9 cellular contexts compared by ENCODE assay signal in the genomic region with DNA sequence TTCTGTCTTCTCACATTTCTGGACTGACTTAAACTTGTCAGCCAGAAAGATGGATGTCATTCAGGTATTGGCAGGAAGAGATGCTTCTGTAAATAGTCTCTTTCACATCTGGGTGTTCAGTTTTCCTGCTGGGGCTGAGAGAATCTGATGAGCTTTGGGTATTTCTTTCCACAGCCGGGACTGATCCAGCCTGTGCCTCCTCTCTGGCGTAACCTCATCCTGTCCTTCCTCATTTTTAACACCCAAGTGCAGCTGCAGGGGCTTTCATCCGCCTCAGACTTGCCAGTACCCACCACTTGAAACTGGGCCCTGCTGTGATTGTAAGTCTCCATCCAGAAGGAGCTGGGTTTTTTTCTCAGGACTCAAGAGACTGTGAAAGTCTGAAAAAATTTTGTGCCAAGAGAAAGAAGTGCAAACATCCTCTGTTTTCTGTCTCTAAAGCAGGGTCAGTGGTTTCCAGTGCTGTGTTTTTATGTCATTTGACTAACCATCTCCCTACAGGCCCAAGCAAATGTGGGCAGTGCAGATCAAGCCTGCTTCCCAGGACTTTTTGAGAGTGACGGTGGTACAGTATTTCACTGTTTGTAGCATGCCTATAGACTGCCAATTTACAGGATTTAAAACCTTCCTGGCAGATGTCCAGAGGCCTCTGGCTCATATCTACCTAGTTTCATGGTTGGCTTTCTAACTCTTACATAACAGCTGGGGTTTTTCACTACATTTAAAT.
DNase-seq lines count a peak whose midpoint lies in the region; ATAC-seq, FAIRE-seq and TF ChIP-seq lines count a peak whose summit lies in the region.
"Had no signal": no experiment of that assay in that cellular context is flagged by ENCODE, and none has a peak within 500 bp of the region (broad histone marks: within the 10 kb centered on the region; RNA-seq: fewer than 3 reads in every experiment).

No MANE protein-coding gene starts in this region.

- H3K27ac Mint-ChIP-seq in natural killer cell = no peak overlapping the region

- no peak overlapping the region for H3K4me3 Mint-ChIP-seq in natural killer cell

- no peak overlapping the region for H3K4me3 ChIP-seq in esophagus (ENCODE audit: low read depth in 1 of 2, low read length in 2 of 2)
- H3K4me3 ChIP-seq in pancreas = no peak overlapping the region

- H3K9me3 Mint-ChIP-seq in natural killer cell = peaks cover 0 to 3% of the 10 kb centered on the region in 2 donors

- no peaks in the 10 kb centered on the region for H3K36me3 Mint-ChIP-seq in natural killer cell

- no peaks in the 10 kb centered on the region for H3K4me1 ChIP-seq in esophagus (ENCODE audit: control insufficient read depth in 2 of 2, insufficient read depth in 2 of 2, low read length in 1 of 2)
- H3K4me1 ChIP-seq in pancreas = peaks cover 0 to 11% (median 10%) of the 10 kb centered on the region in 3 donors

- no peaks in the 10 kb centered on the region for H3K27me3 Mint-ChIP-seq in natural killer cell (ENCODE audit: low read depth in 2 of 2)

- WGBS in esophagus, 2 donors = 17 to 23% methylated on average over 4 of the region's 4 CpGs
- 57 to 58% methylated on average over 4 of the region's 4 CpGs for WGBS in pancreas, 2 donors

- peak; percentile 32 for DNase-seq in NCI-H146 treated with DMSO at 0.1 percent for 48 hours (lab: John Stamatoyannopoulos, UW; ENCODE audit: unreplicated experiment)
- peak in 2 of 6 donors; percentile 8 to 17 for DNase-seq in pancreas
- DNase-seq in natural killer cell = no peak
- no peak for DNase-seq in activated T-cell treated with anti-CD3 and anti-CD28 coated beads, Interleukin-2, amount 50 U/mL, for 1 hour
- DNase-seq in DMS153 treated with DMSO at 0.1 percent for 48 hours (lab: John Stamatoyannopoulos, UW; ENCODE audit: unreplicated experiment) = no peak

- H3K36me3 ChIP-seq in esophagus (ENCODE audit: control insufficient read depth in 2 of 2, insufficient read depth in 2 of 2, low read length in 1 of 2) (no peaks in the 10 kb centered on the region), pancreas (no peaks in the 10 kb centered on the region)

- H3K9me3 ChIP-seq in esophagus (ENCODE audit: control insufficient read depth in 2 of 2, insufficient read depth in 1 of 2, low read depth in 1 of 2, low read length in 1 of 2) = no peaks in the 10 kb centered on the region
- H3K9me3 ChIP-seq in pancreas = no peaks in the 10 kb centered on the region

- no peaks in the 10 kb centered on the region for H3K4me1 Mint-ChIP-seq in natural killer cell

- ATAC-seq in GM19468 (IDR thresholded peaks at IDR 0.05; ENCODE audit: extremely low read depth, unreplicated experiment) (peak; percentile 42), pancreas (peak; percentile 43 to 74 (median 64)), natural killer cell (no peak), GM18519 (IDR thresholded peaks at IDR 0.05; ENCODE audit: low FRiP score, unreplicated experiment) (no peak)

- FAIRE-seq in pancreas (lab: Jason Lieb, UNC) = no peak

- intact Hi-C loops in pancreas (cut with DNase I) (no loop called here), natural killer cell (cut with micrococcal nuclease) (no loop called here)

- H3K27ac ChIP-seq in esophagus (ENCODE audit: low read depth in 2 of 2, low read length in 1 of 2) (peak overlapping the region; percentile 42 to 45), pancreas (no peak overlapping the region)
- H3K27ac ChIP-seq: HL-60 had no signal

- TF ChIP-seq CTCF in pancreas (IDR thresholded peaks at IDR 0.05) (no peak), natural killer cell (IDR thresholded peaks at IDR 0.05) (no peak)

- no peaks in the 10 kb centered on the region for H3K27me3 ChIP-seq in esophagus (ENCODE audit: control insufficient read depth in 1 of 2, insufficient read depth in 2 of 2, low read length in 2 of 2)
- H3K27me3 ChIP-seq in pancreas = no peaks in the 10 kb centered on the region

Comparison
In these comparisons a context has a peak if more than half of its experiments do, and no peak if none do; other contexts are left out.
1. ATAC-seq: peak in GM19468 (single experiment) and pancreas (4 of 4); none in natural killer cell (0 of 3) and GM18519 (single experiment).
2. H3K27ac ChIP-seq: peak in esophagus (2 of 2); none in pancreas (0 of 4).